ENCODE assay signal across 29 cellular contexts in genomic region chr12:29996993-29997392, GRCh38.
"Had no signal": no experiment of that assay in that cellular context is flagged by ENCODE, and none has a peak within 500 bp of the region (broad histone marks: within the 10 kb centered on the region; RNA-seq: fewer than 3 reads in every experiment).

No MANE protein-coding gene starts in this region.

- H3K79me2 ChIP-seq: hepatocyte had no signal

- ATAC-seq: effector memory CD8-positive, alpha-beta T cell; esophagus mucosa; foreskin keratinocyte; gastrocnemius medialis; gastroesophageal sphincter; heart left ventricle; heart right ventricle had no signal

- H3K9me3 Mint-ChIP-seq: dendritic cell treated with granulocyte-macrophage colony-stimulating factor and Interleukin-4, amounts not matched to agents 40 ng/mL and 50 ng/mL, for 4 days had no signal

- H3K27ac ChIP-seq: colonic mucosa, coronary artery, dorsolateral prefrontal cortex, epithelial cell of prostate, esophagus muscularis mucosa, esophagus squamous epithelium, foreskin keratinocyte, gastrocnemius medialis, gastroesophageal sphincter, heart left ventricle, heart right ventricle, hepatocyte had no signal

- H3K27ac Mint-ChIP-seq: dendritic cell treated with granulocyte-macrophage colony-stimulating factor and Interleukin-4, amounts not matched to agents 40 ng/mL and 50 ng/mL, for 4 days; effector memory CD8-positive, alpha-beta T cell; endodermal cell had no signal

- H3K4me2 ChIP-seq: hepatocyte had no signal

- H3K4me3 Mint-ChIP-seq: dendritic cell treated with granulocyte-macrophage colony-stimulating factor and Interleukin-4, amounts not matched to agents 40 ng/mL and 50 ng/mL, for 4 days; effector memory CD8-positive, alpha-beta T cell; endodermal cell had no signal

- DNase-seq: colonic mucosa; cortex of kidney; dermis blood vessel endothelial cell; dorsolateral prefrontal cortex; effector CD4-positive, alpha-beta T cell; effector CD8-positive, alpha-beta T cell; effector memory CD4-positive, alpha-beta T cell; effector memory CD8-positive, alpha-beta T cell; endodermal cell; erythroblast; esophagus squamous epithelium; foreskin fibroblast; foreskin keratinocyte; foreskin melanocyte; gastrocnemius medialis; glutamatergic neuron; head of caudate nucleus; heart left ventricle; heart right ventricle had no signal

- H3K4me3 ChIP-seq: colonic mucosa, coronary artery, dorsolateral prefrontal cortex, esophagus muscularis mucosa, esophagus squamous epithelium, gastrocnemius medialis, gastroesophageal sphincter, heart left ventricle, heart right ventricle, hepatocyte had no signal

- H3K4me1 ChIP-seq: colonic mucosa, esophagus muscularis mucosa, esophagus squamous epithelium, foreskin keratinocyte, gastrocnemius medialis, gastroesophageal sphincter, heart left ventricle, heart right ventricle had no signal

- H3K36me3 ChIP-seq: colonic mucosa, esophagus muscularis mucosa, esophagus squamous epithelium, gastrocnemius medialis, gastroesophageal sphincter, heart left ventricle, heart right ventricle had no signal

- H3K9me3 ChIP-seq: colonic mucosa, esophagus squamous epithelium, gastrocnemius medialis, gastroesophageal sphincter, heart left ventricle had no signal

- H3K27me3 Mint-ChIP-seq: dendritic cell treated with granulocyte-macrophage colony-stimulating factor and Interleukin-4, amounts not matched to agents 40 ng/mL and 50 ng/mL, for 4 days; effector memory CD8-positive, alpha-beta T cell had no signal

- H2AFZ ChIP-seq: hepatocyte had no signal

- FAIRE-seq: endometrium, endothelial cell of umbilical vein, frontal cortex had no signal

- H3K27me3 ChIP-seq: colonic mucosa, esophagus muscularis mucosa, esophagus squamous epithelium, gastrocnemius medialis, gastroesophageal sphincter, heart left ventricle, heart right ventricle, hepatocyte had no signal
